ENCODE assay signal across 1 cellular context in genomic region chr7:155291045-155291530, GRCh38.
A peak's percentile ranks its signal among the peaks of the same experiment; 100 is the strongest.
TF ChIP-seq lines count a peak whose summit lies in the region.

No MANE protein-coding gene starts in this region.

TF ChIP-seq in SK-N-SH, 30 proteins besides CTCF, POLR2A, EP300 and RAD21 (continued from another document):
- TF ChIP-seq REST (IDR thresholded peaks at IDR 0.05; ENCODE audit: low read depth, low read length) (no peak), FOSL2 (IDR thresholded peaks at IDR 0.05; ENCODE audit: borderline replicate concordance, low read depth) (peak; percentile 67), MAX (IDR thresholded peaks at IDR 0.05; ENCODE audit: low read depth) (0 out of 2 replicates have a peak, but pooled peaks have one; percentile 17), USF2 (IDR thresholded peaks at IDR 0.05; ENCODE audit: borderline replicate concordance, low read depth, low read length) (no peak)
